ENCODE assay signal across 25 cellular contexts in the genomic region with DNA sequence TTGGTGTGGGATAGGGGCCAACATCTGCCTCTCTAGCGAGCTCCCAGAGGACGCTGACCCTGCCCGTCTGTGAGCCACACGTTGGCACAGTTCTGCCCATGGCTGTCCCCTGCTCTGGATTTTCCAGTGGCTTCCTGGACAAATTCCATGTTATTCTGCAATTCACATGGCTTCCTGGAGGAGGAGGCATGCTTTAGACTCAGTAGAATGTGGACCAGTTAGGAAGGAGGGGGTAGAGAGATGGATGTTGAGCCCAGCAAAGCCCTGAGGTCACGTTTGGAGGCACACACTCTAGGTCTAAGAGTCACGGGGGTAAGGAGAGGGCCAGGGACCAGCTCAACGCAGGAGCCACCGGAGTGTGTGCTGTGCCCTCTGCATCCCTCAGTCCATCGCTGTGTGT. TPM values are rescaled to one million over a fixed set of nuclear protein-coding genes. Genes with fewer than 3 reads are reported as not detected.
"Had no signal": no experiment of that assay in that cellular context is flagged by ENCODE, and none has a peak within 500 bp of the region (broad histone marks: within the 10 kb centered on the region; RNA-seq: fewer than 3 reads in every experiment).

No MANE protein-coding gene starts in this region.

- H3K9me3 ChIP-seq: gastroesophageal sphincter, heart left ventricle, left lung, ovary, sigmoid colon, suprapubic skin, transverse colon, upper lobe of right lung, uterus had no signal

- H3K9ac ChIP-seq: neural progenitor cell had no signal

- H3K36me3 Mint-ChIP-seq: naive thymus-derived CD4-positive, alpha-beta T cell; neural progenitor cell; stimulated activated memory B cell treated with anti-CD40 and anti-IgM and Interleukin-4, amounts not matched to agents 10 μg/mL and 1 μg/mL and 100 μg/mL, for 72 hours had no signal

- H3K4me3 Mint-ChIP-seq: nephron; neural progenitor cell; stimulated activated memory B cell treated with anti-CD40 and anti-IgM and Interleukin-4, amounts not matched to agents 10 μg/mL and 1 μg/mL and 100 μg/mL, for 72 hours; stimulated activated naive CD8-positive, alpha-beta T cell treated with anti-CD3 and anti-CD28 coated beads, Interleukin-15, Interleukin-2, amounts not matched to agents 100 ng/mL and 50 ng/mL, for 24 hours had no signal

- H3K9me3 Mint-ChIP-seq: nephron; neural progenitor cell; stimulated activated memory B cell treated with anti-CD40 and anti-IgM and Interleukin-4, amounts not matched to agents 10 μg/mL and 1 μg/mL and 100 μg/mL, for 72 hours; stimulated activated naive CD8-positive, alpha-beta T cell treated with anti-CD3 and anti-CD28 coated beads, Interleukin-15, Interleukin-2, amounts not matched to agents 100 ng/mL and 50 ng/mL, for 24 hours had no signal

- H3K27me3 Mint-ChIP-seq: stimulated activated memory B cell treated with anti-CD40 and anti-IgM and Interleukin-4, amounts not matched to agents 10 μg/mL and 1 μg/mL and 100 μg/mL, for 72 hours; stimulated activated naive CD8-positive, alpha-beta T cell treated with anti-CD3 and anti-CD28 coated beads, Interleukin-15, Interleukin-2, amounts not matched to agents 100 ng/mL and 50 ng/mL, for 24 hours had no signal

- ATAC-seq: esophagus mucosa; gastroesophageal sphincter; heart left ventricle; left lung; naive thymus-derived CD4-positive, alpha-beta T cell; stimulated activated memory B cell treated with anti-CD40 and anti-IgM and Interleukin-4, amounts not matched to agents 10 μg/mL and 1 μg/mL and 100 μg/mL, for 72 hours; upper lobe of right lung had no signal

- H3K27ac ChIP-seq: epithelial cell of prostate, gastroesophageal sphincter, heart left ventricle, hepatocyte, left lung, neural progenitor cell, ovary, sigmoid colon, suprapubic skin, transverse colon, upper lobe of right lung, uterus had no signal

- H3K4me2 ChIP-seq: hepatocyte, neural progenitor cell had no signal

- H3K36me3 ChIP-seq: gastroesophageal sphincter, heart left ventricle, left lung, neural progenitor cell, ovary, sigmoid colon, suprapubic skin, transverse colon, upper lobe of right lung, uterus had no signal

- H3K4me1 Mint-ChIP-seq: stimulated activated memory B cell treated with anti-CD40 and anti-IgM and Interleukin-4, amounts not matched to agents 10 μg/mL and 1 μg/mL and 100 μg/mL, for 72 hours had no signal

- FAIRE-seq: kidney had no signal

- H2AFZ ChIP-seq: hepatocyte, neural progenitor cell had no signal

- H3K27me3 ChIP-seq: gastroesophageal sphincter, heart left ventricle, hepatocyte, left lung, neural progenitor cell, ovary, sigmoid colon, suprapubic skin, transverse colon, upper lobe of right lung, uterus had no signal

- DNase-seq: cortex of kidney; foreskin fibroblast; heart left ventricle; kidney; mesenchymal stem cell; midbrain; naive thymus-derived CD4-positive, alpha-beta T cell; ovary; sigmoid colon; stimulated activated CD4-positive, alpha-beta T cell treated with anti-CD3 and anti-CD28 coated beads, Interleukin-2, amount 100 ng/mL, for 24 hours; stimulated activated CD4-positive, alpha-beta T cell treated with anti-CD3 and anti-CD28 coated beads, Interleukin-4, amount 100 ng/mL, for 24 hours; transverse colon; upper lobe of right lung; uterus had no signal

- H3K4me1 ChIP-seq: uterus had no signal

- H3K4me3 ChIP-seq: gastroesophageal sphincter, heart left ventricle, hepatocyte, left lung, neural progenitor cell, ovary, sigmoid colon, suprapubic skin, transverse colon, upper lobe of right lung, uterus had no signal

- H3K79me2 ChIP-seq: hepatocyte had no signal

- H3K27ac Mint-ChIP-seq: stimulated activated memory B cell treated with anti-CD40 and anti-IgM and Interleukin-4, amounts not matched to agents 10 μg/mL and 1 μg/mL and 100 μg/mL, for 72 hours; stimulated activated naive CD8-positive, alpha-beta T cell treated with anti-CD3 and anti-CD28 coated beads, Interleukin-15, Interleukin-2, amounts not matched to agents 100 ng/mL and 50 ng/mL, for 24 hours had no signal

RNA-seq across cellular contexts. Expression of gene COL8A2, which starts 12.2 kb away (rescaled TPM):
- polyA plus RNA-seq: naive thymus-derived CD4-positive, alpha-beta T cell had no signal

RNA-seq across cellular contexts. Expression of gene TEKT2, which starts 28.9 kb away (rescaled TPM):
- total RNA-seq: esophagus mucosa, posterior vena cava, transverse colon had no signal
- polyA plus RNA-seq: naive thymus-derived CD4-positive, alpha-beta T cell had no signal
